ENCODE assay signal across 1 cellular context in genomic region chr16:29901607-29901945, GRCh38.
TF ChIP-seq lines count a peak whose summit lies in the region.

No MANE protein-coding gene starts in this region.

TF ChIP-seq in H1, 55 proteins besides CTCF, POLR2A, EP300 and RAD21:
- TF ChIP-seq SP4 (IDR thresholded peaks at IDR 0.05; ENCODE audit: low read length) (no peak), CEBPB (IDR thresholded peaks at IDR 0.05; ENCODE audit: low read depth, low read length) (no peak), NRF1 (IDR thresholded peaks at IDR 0.05; ENCODE audit: low read depth, low read length) (no peak), EZH2 (IDR thresholded peaks at IDR 0.05; ENCODE audit: low read depth, low read length, severe bottlenecking) (no peak), CBX8 (IDR thresholded peaks at IDR 0.05; ENCODE audit: borderline replicate concordance, low read depth, low read length) (no peak), FOSL1 (IDR thresholded peaks at IDR 0.05; ENCODE audit: insufficient read depth, low read depth, low read length) (no peak), RBBP5 (IDR thresholded peaks at IDR 0.05; ENCODE audit: borderline replicate concordance, low read depth, low read length) (no peak), ASH2L (IDR thresholded peaks at IDR 0.05; ENCODE audit: low read length) (no peak), TAF1 (IDR thresholded peaks at IDR 0.05; ENCODE audit: low read depth, low read length) (no peak)
